18 cellular contexts compared by ENCODE assay signal in the genomic region with DNA sequence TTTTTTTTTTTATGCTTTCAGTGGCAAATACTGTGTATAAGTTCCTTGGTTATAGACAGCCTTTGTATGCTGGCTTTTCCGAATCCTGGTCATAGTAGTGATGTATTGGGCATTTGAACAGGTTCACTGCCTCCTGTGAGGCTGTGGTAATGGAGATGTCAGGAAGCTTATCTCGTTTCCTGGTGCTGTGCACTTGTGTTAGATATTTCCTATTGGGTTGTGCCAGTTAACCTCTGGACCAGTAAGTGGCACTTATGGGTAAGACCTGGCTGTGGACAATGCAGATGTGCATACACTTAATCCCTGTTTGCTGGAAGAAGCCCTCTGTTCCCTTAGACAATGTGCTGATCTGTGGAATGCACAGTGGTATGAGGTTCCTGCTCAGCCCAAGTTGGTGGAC.
DNase-seq lines count a peak whose midpoint lies in the region; ATAC-seq, FAIRE-seq and TF ChIP-seq lines count a peak whose summit lies in the region.
"Had no signal": no experiment of that assay in that cellular context is flagged by ENCODE, and none has a peak within 500 bp of the region (broad histone marks: within the 10 kb centered on the region; RNA-seq: fewer than 3 reads in every experiment).

No MANE protein-coding gene starts in this region.

- H4K20me1 ChIP-seq in IMR-90 (ENCODE audit: insufficient read depth, low read length), result no peaks in the 10 kb centered on the region
- H4K20me1 ChIP-seq: BLaER1 treated with 17β-estradiol and CSF1 and Interleukin-3, amounts not matched to agents 10 nM and 100 nM had no signal

- CTCF ChIA-PET in IMR-90 (lab: Yijun Ruan, JAX), result no interaction called here

- ATAC-seq in IMR-90 (ENCODE audit: low read depth) (no peak), body of pancreas (no peak)
- ATAC-seq: CD8-positive, alpha-beta T cell; HepG2 had no signal

- no peak for FAIRE-seq in H54 (lab: Jason Lieb, UNC)
- no peak for FAIRE-seq in HTR-8/SVneo (lab: Jason Lieb, UNC)
- FAIRE-seq: HepG2 had no signal

- DNase-seq in IMR-90 (no peak), body of pancreas (no peak), glomerular endothelial cell (ENCODE audit: extremely low read depth, low read depth, low spot score) (peak; percentile 34), nephron progenitor cell (no peak), NCI-H2107 (lab: John Stamatoyannopoulos, UW) (no peak), H54 (ENCODE audit: insufficient read length, low spot score) (no peak), HTR-8/SVneo (ENCODE audit: insufficient read length, low spot score) (no peak), NCI-H2171 treated with DMSO at 0.1 percent for 48 hours (lab: John Stamatoyannopoulos, UW) (no peak)
- DNase-seq: 8988T, Calu3, DMS79 treated with DMSO at 0.1 percent for 48 hours, GF-D8, GM23248, HCEC 1CT had no signal

- no peak for TF ChIP-seq CTCF in IMR-90 (conservative IDR thresholded peaks at IDR 0.05; ENCODE audit: low read depth, low read length)
- no peak for TF ChIP-seq CTCF in body of pancreas (IDR thresholded peaks at IDR 0.05)
- no peak for TF ChIP-seq CTCF in nephron progenitor cell (IDR thresholded peaks at IDR 0.05)

- no peaks in the 10 kb centered on the region for H3K79me1 ChIP-seq in IMR-90 (ENCODE audit: low read depth in 1 of 2, low read length in 2 of 2)

- no peak overlapping the region for H3K9ac ChIP-seq in IMR-90 (ENCODE audit: low read depth, low read length)
- H3K9ac ChIP-seq: BLaER1 treated with 17β-estradiol and CSF1 and Interleukin-3, amounts not matched to agents 10 nM and 100 nM; GM23248 had no signal

- no peaks in the 10 kb centered on the region for H3K36me3 Mint-ChIP-seq in nephron progenitor cell (ENCODE audit: low read depth)
- H3K36me3 Mint-ChIP-seq: CD8-positive, alpha-beta T cell had no signal

- H2BK20ac ChIP-seq in IMR-90 (ENCODE audit: low read depth, low read length), result no peak overlapping the region

- in situ Hi-C loops in IMR-90 (cut with MboI; ENCODE audit: low sequenced_read_pairs), result no loop called here

- no peak overlapping the region for H3K4ac ChIP-seq in IMR-90 (ENCODE audit: low read depth, low read length)

- H3K4me3 Mint-ChIP-seq in nephron progenitor cell, result no peak overlapping the region
- H3K4me3 Mint-ChIP-seq: B cell; CD8-positive, alpha-beta T cell had no signal

- H3K56ac ChIP-seq in IMR-90 (ENCODE audit: extremely low read depth, insufficient read depth, low read length), result no peak overlapping the region

- peaks cover 10% of the 10 kb centered on the region for H3K9me1 ChIP-seq in IMR-90 (ENCODE audit: insufficient read depth, low read length)

- no peak overlapping the region; a peak in 1 of 4 replicates for H4K8ac ChIP-seq in IMR-90 (ENCODE audit: low read depth in 2 of 2, low read length in 2 of 2)

- H4K91ac ChIP-seq in IMR-90 (ENCODE audit: insufficient read depth, low read depth, low read length), result no peak overlapping the region

- H3K4me3 ChIP-seq in IMR-90 (ENCODE audit: insufficient read depth, low read depth, low read length), result no peak overlapping the region
- no peak overlapping the region for H3K4me3 ChIP-seq in body of pancreas
- H3K4me3 ChIP-seq: BLaER1 treated with 17β-estradiol and CSF1 and Interleukin-3, amounts not matched to agents 10 nM and 100 nM; GM23248 had no signal

- no peak overlapping the region for H2AK5ac ChIP-seq in IMR-90 (ENCODE audit: low read depth, low read length)

- no peak overlapping the region for H3K14ac ChIP-seq in IMR-90 (replicated peaks; ENCODE audit: low read depth, low read length)

- no peak overlapping the region for H3K4me2 ChIP-seq in IMR-90 (ENCODE audit: low read depth, low read length)

- BruUV-seq in IMR-90 (replicated peaks; lab: Mats Ljungman, UMichigan), result no TSS peak

- intact Hi-C loops in IMR-90 (cut with micrococcal nuclease) (no loop called here), body of pancreas (cut with DNase I) (no loop called here)

- H3K27me3 ChIP-seq in IMR-90 (ENCODE audit: control insufficient read depth, insufficient read depth, low read length) (no peaks in the 10 kb centered on the region), body of pancreas (no peaks in the 10 kb centered on the region)
- H3K27me3 ChIP-seq: BLaER1 treated with 17β-estradiol and CSF1 and Interleukin-3, amounts not matched to agents 10 nM and 100 nM had no signal

- H3K4me1 Mint-ChIP-seq in nephron progenitor cell, result peaks cover 4% of the 10 kb centered on the region
- H3K4me1 Mint-ChIP-seq: B cell had no signal

- peak overlapping the region; percentile 66 for H2AK9ac ChIP-seq in IMR-90 (replicated peaks; ENCODE audit: low read depth, low read length, poor library complexity)

- H4K5ac ChIP-seq in IMR-90 (ENCODE audit: low read depth, low read length), result no peak overlapping the region

- H3K27ac ChIP-seq in IMR-90 (ENCODE audit: insufficient read depth, low read length), result no peak overlapping the region
- H3K27ac ChIP-seq in body of pancreas, result peak overlapping the region in 3 of 4 donors; percentile 1 to 46 (median 21)
- H3K27ac ChIP-seq: BLaER1 treated with 17β-estradiol and CSF1 and Interleukin-3, amounts not matched to agents 10 nM and 100 nM; GM23248 had no signal

- H2AFZ ChIP-seq in IMR-90 (replicated peaks; ENCODE audit: low read length, poor library complexity), result no peak overlapping the region
- H2AFZ ChIP-seq: GM23248 had no signal

- no peaks in the 10 kb centered on the region for H3K27me3 Mint-ChIP-seq in nephron progenitor cell (ENCODE audit: low read depth, poor library complexity)
- H3K27me3 Mint-ChIP-seq: B cell had no signal

- no peak overlapping the region for H3K23ac ChIP-seq in IMR-90 (ENCODE audit: low read depth, low read length)

- H3K9me3 ChIP-seq in IMR-90 (ENCODE audit: control insufficient read depth, insufficient read depth, low read length) (no peaks in the 10 kb centered on the region), body of pancreas (no peaks in the 10 kb centered on the region)

- TF ChIP-seq RAD21 in IMR-90 (IDR thresholded peaks at IDR 0.05; ENCODE audit: low read length), result no peak

- no peak overlapping the region for H2BK120ac ChIP-seq in IMR-90 (ENCODE audit: low read depth, low read length)

- H2BK5ac ChIP-seq in IMR-90 (ENCODE audit: low read depth, low read length, poor library complexity, severe bottlenecking), result no peak overlapping the region

- H3K27ac Mint-ChIP-seq in nephron progenitor cell, result peak overlapping the region; percentile 49
- H3K27ac Mint-ChIP-seq: B cell; CD8-positive, alpha-beta T cell had no signal

- peaks cover 13% of the 10 kb centered on the region for H3K9me3 Mint-ChIP-seq in nephron progenitor cell
- H3K9me3 Mint-ChIP-seq: CD8-positive, alpha-beta T cell had no signal

- H2BK15ac ChIP-seq in IMR-90 (ENCODE audit: low read depth, low read length), result no peak overlapping the region

- H3K4me1 ChIP-seq in IMR-90 (ENCODE audit: control insufficient read depth, insufficient read depth, low read length) (no peaks in the 10 kb centered on the region), body of pancreas (peaks cover 22% of the 10 kb centered on the region)

- no peak overlapping the region for H3K18ac ChIP-seq in IMR-90 (ENCODE audit: low read depth, low read length)

- dilution Hi-C loops in IMR-90 (cut with HindIII; ENCODE audit: low sequenced_read_pairs, unreplicated experiment), result no loop called here

- H3K36me3 ChIP-seq in IMR-90 (ENCODE audit: control insufficient read depth, insufficient read depth, low read length) (no peaks in the 10 kb centered on the region), body of pancreas (replicated peaks in 1 of 2; ENCODE audit: insufficient read depth in 1 of 2, low read depth in 2 of 2) (no peaks in the 10 kb centered on the region)
- H3K36me3 ChIP-seq: BLaER1 treated with 17β-estradiol and CSF1 and Interleukin-3, amounts not matched to agents 10 nM and 100 nM had no signal

- POLR2A ChIA-PET in IMR-90 (lab: Charles Lee; ENCODE audit: unreplicated experiment), result no interaction called here

- 83% methylated on average over 1 of the region's 2 CpGs; no CpG with 5 or more reads in 1 of the 2 experiments for WGBS in IMR-90 (ENCODE audit: extremely low coverage in 2 of 2, insufficient read length in 1 of 2), 2 experiments
- 60 to 89% methylated on average over 1 to 2 of the region's 2 CpGs for WGBS in body of pancreas, 2 donors

- TF ChIP-seq POLR2A in IMR-90 (IDR thresholded peaks at IDR 0.05; ENCODE audit: low read depth, low read length) (no peak), body of pancreas (IDR thresholded peaks at IDR 0.05) (no peak), H54 (IDR thresholded peaks at IDR 0.05; ENCODE audit: low read depth, low read length) (no peak)

TF ChIP-seq in IMR-90, 13 proteins besides CTCF, POLR2A, EP300 and RAD21 (continues in another document):
- TF ChIP-seq RCOR1 (IDR thresholded peaks at IDR 0.05; ENCODE audit: insufficient replicate concordance, low read length) (no peak), USF2 (IDR thresholded peaks at IDR 0.05; ENCODE audit: low read depth, low read length) (no peak), MAZ (IDR thresholded peaks at IDR 0.05; ENCODE audit: borderline replicate concordance, low read depth, low read length) (no peak), NFE2L2 (IDR thresholded peaks at IDR 0.05; ENCODE audit: low read depth, low read length) (no peak), RFX5 (IDR thresholded peaks at IDR 0.05; ENCODE audit: low read depth, low read length) (no peak), MXI1 (IDR thresholded peaks at IDR 0.05; ENCODE audit: borderline replicate concordance, low read depth, low read length) (no peak), CHD1 (IDR thresholded peaks at IDR 0.05; ENCODE audit: low read depth, low read length) (no peak), SMC3 (IDR thresholded peaks at IDR 0.05; ENCODE audit: low read depth, low read length) (no peak), MAFK (IDR thresholded peaks at IDR 0.05; ENCODE audit: low read depth, low read length) (no peak), FOS (IDR thresholded peaks at IDR 0.05; ENCODE audit: low read depth, low read length) (no peak)
- TF ChIP-seq, protein P1, sequence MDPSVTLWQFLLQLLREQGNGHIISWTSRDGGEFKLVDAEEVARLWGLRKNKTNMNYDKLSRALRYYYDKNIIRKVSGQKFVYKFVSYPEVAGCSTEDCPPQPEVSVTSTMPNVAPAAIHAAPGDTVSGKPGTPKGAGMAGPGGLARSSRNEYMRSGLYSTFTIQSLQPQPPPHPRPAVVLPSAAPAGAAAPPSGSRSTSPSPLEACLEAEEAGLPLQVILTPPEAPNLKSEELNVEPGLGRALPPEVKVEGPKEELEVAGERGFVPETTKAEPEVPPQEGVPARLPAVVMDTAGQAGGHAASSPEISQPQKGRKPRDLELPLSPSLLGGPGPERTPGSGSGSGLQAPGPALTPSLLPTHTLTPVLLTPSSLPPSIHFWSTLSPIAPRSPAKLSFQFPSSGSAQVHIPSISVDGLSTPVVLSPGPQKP (IDR thresholded peaks at IDR 0.05; ENCODE audit: borderline replicate concordance, low read depth, low read length), result no peak
